8 cellular contexts compared by ENCODE assay signal in the genomic region with DNA sequence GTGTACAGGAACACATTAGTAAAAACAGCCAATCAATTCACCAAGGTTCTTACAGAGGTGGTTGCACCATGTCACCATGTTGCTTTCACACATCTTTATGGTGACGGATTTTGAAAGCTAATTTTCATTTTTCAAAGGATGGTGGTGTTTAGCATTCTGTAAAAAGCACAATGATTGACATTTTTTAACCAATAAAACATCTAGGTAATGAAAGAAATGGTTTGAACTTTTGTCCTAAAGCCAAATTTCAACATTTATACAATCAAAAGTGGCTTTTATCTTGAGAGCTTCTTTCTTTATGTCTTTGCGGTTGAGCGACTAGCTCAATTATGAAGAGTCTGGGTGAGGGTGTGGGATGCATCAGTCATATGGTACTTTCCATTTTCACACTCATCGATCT.
"Had no signal": no experiment of that assay in that cellular context is flagged by ENCODE, and none has a peak within 500 bp of the region (broad histone marks: within the 10 kb centered on the region; RNA-seq: fewer than 3 reads in every experiment).

No MANE protein-coding gene starts in this region.

- H3K27ac Mint-ChIP-seq: IgD-negative memory B cell had no signal

- H3K27me3 Mint-ChIP-seq: IgD-negative memory B cell had no signal

- H3K4me3 Mint-ChIP-seq: IgD-negative memory B cell had no signal

- H3K27ac ChIP-seq: HL-60 had no signal

- FAIRE-seq: HepG2, HTR-8/SVneo, K562 had no signal

- H3K4me3 ChIP-seq: K562 had no signal

- H3K4me1 Mint-ChIP-seq: IgD-negative memory B cell had no signal

- ATAC-seq: HepG2, K562 had no signal

- DNase-seq: IMR-90, KBM-7, KG1 had no signal
